9 cellular contexts compared by ENCODE assay signal in the genomic region with DNA sequence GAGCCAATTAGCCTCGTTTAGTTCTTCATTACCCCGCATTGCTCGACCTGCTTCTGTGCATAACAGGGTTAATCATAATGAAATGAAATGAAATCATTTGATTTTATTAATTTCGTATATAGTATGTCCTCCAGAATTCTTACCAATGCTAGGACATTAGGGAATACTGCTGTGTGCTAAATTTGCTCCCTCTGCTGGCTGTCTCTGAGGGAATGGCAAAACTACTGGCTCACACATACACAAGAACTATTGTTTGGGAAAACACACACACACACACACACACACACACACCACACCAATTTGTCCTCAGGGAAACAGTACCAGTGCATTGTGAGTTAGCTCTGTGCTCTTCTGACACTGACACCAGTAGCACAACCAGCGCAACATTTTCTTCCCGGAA.
DNase-seq lines count a peak whose midpoint lies in the region; ATAC-seq, FAIRE-seq and TF ChIP-seq lines count a peak whose summit lies in the region.
"Had no signal": no experiment of that assay in that cellular context is flagged by ENCODE, and none has a peak within 500 bp of the region (broad histone marks: within the 10 kb centered on the region; RNA-seq: fewer than 3 reads in every experiment).

No MANE protein-coding gene starts in this region.

- in situ Hi-C loops in HepG2 (cut with HindIII; ENCODE audit: extremely low pct_ligation_motif_present, low pct_unique_long_range_greater_than_20kb): no loop called here

- H3K27ac ChIP-seq in HepG2 (ENCODE audit: extremely low read length, insufficient read depth, low read length): no peak overlapping the region
- no peak overlapping the region for H3K27ac ChIP-seq in Peyer's patch
- H3K27ac ChIP-seq in effector memory CD4-positive, alpha-beta T cell (ENCODE audit: insufficient read depth, low read length, poor library complexity, severe bottlenecking): no peak overlapping the region

- H4K20me1 ChIP-seq in HepG2 (ENCODE audit: insufficient read depth, low read length): no peaks in the 10 kb centered on the region

- no peak overlapping the region for H3K4me3 ChIP-seq in HepG2 (replicated peaks in 1 of 3; ENCODE audit: insufficient read depth in 1 of 3, low read depth in 2 of 3, low read length in 3 of 3)
- no peak overlapping the region for H3K4me3 ChIP-seq in Peyer's patch
- H3K4me3 ChIP-seq in effector memory CD4-positive, alpha-beta T cell (ENCODE audit: insufficient read depth, low read depth, low read length, poor library complexity, severe bottlenecking): no peak overlapping the region

- H3K9me3 Mint-ChIP-seq in activated CD4-positive, alpha-beta memory T cell treated with anti-CD3 and anti-CD28 coated beads for 36 hours: peaks cover 3% of the 10 kb centered on the region
- H3K9me3 Mint-ChIP-seq: natural killer cell had no signal

- BruUV-seq in HepG2 (replicated peaks; lab: Mats Ljungman, UMichigan): no TSS peak

- H3K27me3 ChIP-seq in HepG2 (ENCODE audit: control insufficient read depth in 1 of 2, insufficient read depth in 2 of 2, low read length in 2 of 2) (no peaks in the 10 kb centered on the region), Peyer's patch (no peaks in the 10 kb centered on the region)
- H3K27me3 ChIP-seq in effector memory CD4-positive, alpha-beta T cell (replicated peaks; ENCODE audit: control insufficient read depth, insufficient read depth, low read length, poor library complexity, severe bottlenecking): no peaks in the 10 kb centered on the region

- peak; percentile 90 for DNase-seq in Ammon's horn (ENCODE audit: low spot score)
- DNase-seq in M059J (ENCODE audit: low read depth): peak; percentile 53
- peak; percentile 33 for DNase-seq in cerebellar cortex (ENCODE audit: low spot score)
- no peak for DNase-seq in HepG2 (ENCODE audit: low spot score)
- DNase-seq in T-helper 2 cell: no peak
- no peak for DNase-seq in Peyer's patch
- DNase-seq in effector memory CD4-positive, alpha-beta T cell: no peak
- DNase-seq in activated CD4-positive, alpha-beta memory T cell treated with anti-CD3 and anti-CD28 coated beads for 36 hours: no peak
- DNase-seq: natural killer cell had no signal

- POLR2A ChIA-PET in HepG2 (lab: Yijun Ruan, JAX): no interaction called here
- POLR2A ChIA-PET in activated CD4-positive, alpha-beta memory T cell treated with anti-CD3 and anti-CD28 coated beads for 36 hours (lab: Charles Lee): no interaction called here

- H3K4me1 ChIP-seq in HepG2 (ENCODE audit: insufficient read depth, low read length) (no peaks in the 10 kb centered on the region), Peyer's patch (no peaks in the 10 kb centered on the region)
- no peaks in the 10 kb centered on the region for H3K4me1 ChIP-seq in effector memory CD4-positive, alpha-beta T cell (ENCODE audit: control insufficient read depth, insufficient read depth, low read length, poor library complexity, severe bottlenecking)

- no peaks in the 10 kb centered on the region for H3K4me1 Mint-ChIP-seq in activated CD4-positive, alpha-beta memory T cell treated with anti-CD3 and anti-CD28 coated beads for 36 hours (ENCODE audit: low read depth)
- H3K4me1 Mint-ChIP-seq: natural killer cell had no signal

- H3K27me3 Mint-ChIP-seq in activated CD4-positive, alpha-beta memory T cell treated with anti-CD3 and anti-CD28 coated beads for 36 hours: no peaks in the 10 kb centered on the region

- no peak overlapping the region for H3K4me3 Mint-ChIP-seq in activated CD4-positive, alpha-beta memory T cell treated with anti-CD3 and anti-CD28 coated beads for 36 hours
- H3K4me3 Mint-ChIP-seq: natural killer cell had no signal

- TF ChIP-seq EP300 in HepG2 (IDR thresholded peaks at IDR 0.05; ENCODE audit: low read depth in 2 of 2, low read length in 2 of 2) (no peak), HepG2 (CRISPR knock-in tag; IDR thresholded peaks at IDR 0.05; ENCODE audit: borderline replicate concordance) (no peak)

- WGBS in HepG2 (ENCODE audit: low lambda C conversion rate): 7% methylated on average over 6 of the region's 6 CpGs

- no peak overlapping the region for H3K27ac Mint-ChIP-seq in activated CD4-positive, alpha-beta memory T cell treated with anti-CD3 and anti-CD28 coated beads for 36 hours
- H3K27ac Mint-ChIP-seq: natural killer cell had no signal

- intact Hi-C loops in HepG2 (cut with micrococcal nuclease; ENCODE audit: unreplicated experiment): no loop called here
- intact Hi-C loops in activated CD4-positive, alpha-beta memory T cell treated with anti-CD3 and anti-CD28 coated beads for 36 hours (cut with micrococcal nuclease): no loop called here

- H3K79me2 ChIP-seq in HepG2 (ENCODE audit: insufficient read depth, low read length): no peaks in the 10 kb centered on the region

- H3K36me3 ChIP-seq in HepG2 (replicated peaks in 1 of 2; ENCODE audit: control insufficient read depth in 1 of 2, insufficient read depth in 2 of 2, low read length in 2 of 2): no peaks in the 10 kb centered on the region
- H3K36me3 ChIP-seq in Peyer's patch: no peaks in the 10 kb centered on the region
- H3K36me3 ChIP-seq in effector memory CD4-positive, alpha-beta T cell (ENCODE audit: control insufficient read depth, insufficient read depth, low read length): no peaks in the 10 kb centered on the region

- no peaks in the 10 kb centered on the region for H3K36me3 Mint-ChIP-seq in activated CD4-positive, alpha-beta memory T cell treated with anti-CD3 and anti-CD28 coated beads for 36 hours
- H3K36me3 Mint-ChIP-seq: natural killer cell had no signal

- H3K9me3 ChIP-seq in HepG2 (ENCODE audit: low read length): no peaks in the 10 kb centered on the region; the same call in 1 of the 2 replicates
- H3K9me3 ChIP-seq in Peyer's patch: no peaks in the 10 kb centered on the region
- H3K9me3 ChIP-seq in effector memory CD4-positive, alpha-beta T cell (ENCODE audit: control insufficient read depth, low read length): no peaks in the 10 kb centered on the region

- H2AFZ ChIP-seq in HepG2 (ENCODE audit: low read length): no peak overlapping the region

- CTCF ChIA-PET in HepG2 (lab: Yijun Ruan, JAX; ENCODE audit: low intra/inter-chr PET ratio, low total read pairs): no interaction called here
- CTCF ChIA-PET in activated CD4-positive, alpha-beta memory T cell treated with anti-CD3 and anti-CD28 coated beads for 36 hours (lab: Charles Lee): no interaction called here

- no peak for TF ChIP-seq POLR2A in HepG2 (IDR thresholded peaks at IDR 0.05; ENCODE audit: insufficient read depth in 1 of 2, low read depth in 2 of 2, low read length in 2 of 2)
- TF ChIP-seq POLR2A in Peyer's patch (IDR thresholded peaks at IDR 0.05): no peak

- H3K4me2 ChIP-seq in HepG2 (ENCODE audit: low read depth, low read length): no peak overlapping the region

- no peak for FAIRE-seq in HepG2 (lab: Jason Lieb, UNC)

- no peak overlapping the region for H3K9ac ChIP-seq in HepG2 (ENCODE audit: insufficient read depth, low read depth, low read length)

- TF ChIP-seq CTCF in HepG2 (CRISPR knock-in tag; IDR thresholded peaks at IDR 0.05): no peak; the same call in 1 of the 2 replicates
- peak in 1 of 6 experiments; percentile 4 for TF ChIP-seq CTCF in Peyer's patch (IDR thresholded peaks at IDR 0.05)

- ATAC-seq in HepG2: no peak
- ATAC-seq: natural killer cell had no signal

- TF ChIP-seq RAD21 in HepG2 (CRISPR knock-in tag; IDR thresholded peaks at IDR 0.05): no peak

TF ChIP-seq in HepG2, 621 proteins besides CTCF, POLR2A, EP300 and RAD21:
- 0 out of 2 replicates have a peak, but pooled peaks have one; percentile 5 for TF ChIP-seq STAG1 (CRISPR knock-in tag; IDR thresholded peaks at IDR 0.05)
- TF ChIP-seq, protein P1, sequence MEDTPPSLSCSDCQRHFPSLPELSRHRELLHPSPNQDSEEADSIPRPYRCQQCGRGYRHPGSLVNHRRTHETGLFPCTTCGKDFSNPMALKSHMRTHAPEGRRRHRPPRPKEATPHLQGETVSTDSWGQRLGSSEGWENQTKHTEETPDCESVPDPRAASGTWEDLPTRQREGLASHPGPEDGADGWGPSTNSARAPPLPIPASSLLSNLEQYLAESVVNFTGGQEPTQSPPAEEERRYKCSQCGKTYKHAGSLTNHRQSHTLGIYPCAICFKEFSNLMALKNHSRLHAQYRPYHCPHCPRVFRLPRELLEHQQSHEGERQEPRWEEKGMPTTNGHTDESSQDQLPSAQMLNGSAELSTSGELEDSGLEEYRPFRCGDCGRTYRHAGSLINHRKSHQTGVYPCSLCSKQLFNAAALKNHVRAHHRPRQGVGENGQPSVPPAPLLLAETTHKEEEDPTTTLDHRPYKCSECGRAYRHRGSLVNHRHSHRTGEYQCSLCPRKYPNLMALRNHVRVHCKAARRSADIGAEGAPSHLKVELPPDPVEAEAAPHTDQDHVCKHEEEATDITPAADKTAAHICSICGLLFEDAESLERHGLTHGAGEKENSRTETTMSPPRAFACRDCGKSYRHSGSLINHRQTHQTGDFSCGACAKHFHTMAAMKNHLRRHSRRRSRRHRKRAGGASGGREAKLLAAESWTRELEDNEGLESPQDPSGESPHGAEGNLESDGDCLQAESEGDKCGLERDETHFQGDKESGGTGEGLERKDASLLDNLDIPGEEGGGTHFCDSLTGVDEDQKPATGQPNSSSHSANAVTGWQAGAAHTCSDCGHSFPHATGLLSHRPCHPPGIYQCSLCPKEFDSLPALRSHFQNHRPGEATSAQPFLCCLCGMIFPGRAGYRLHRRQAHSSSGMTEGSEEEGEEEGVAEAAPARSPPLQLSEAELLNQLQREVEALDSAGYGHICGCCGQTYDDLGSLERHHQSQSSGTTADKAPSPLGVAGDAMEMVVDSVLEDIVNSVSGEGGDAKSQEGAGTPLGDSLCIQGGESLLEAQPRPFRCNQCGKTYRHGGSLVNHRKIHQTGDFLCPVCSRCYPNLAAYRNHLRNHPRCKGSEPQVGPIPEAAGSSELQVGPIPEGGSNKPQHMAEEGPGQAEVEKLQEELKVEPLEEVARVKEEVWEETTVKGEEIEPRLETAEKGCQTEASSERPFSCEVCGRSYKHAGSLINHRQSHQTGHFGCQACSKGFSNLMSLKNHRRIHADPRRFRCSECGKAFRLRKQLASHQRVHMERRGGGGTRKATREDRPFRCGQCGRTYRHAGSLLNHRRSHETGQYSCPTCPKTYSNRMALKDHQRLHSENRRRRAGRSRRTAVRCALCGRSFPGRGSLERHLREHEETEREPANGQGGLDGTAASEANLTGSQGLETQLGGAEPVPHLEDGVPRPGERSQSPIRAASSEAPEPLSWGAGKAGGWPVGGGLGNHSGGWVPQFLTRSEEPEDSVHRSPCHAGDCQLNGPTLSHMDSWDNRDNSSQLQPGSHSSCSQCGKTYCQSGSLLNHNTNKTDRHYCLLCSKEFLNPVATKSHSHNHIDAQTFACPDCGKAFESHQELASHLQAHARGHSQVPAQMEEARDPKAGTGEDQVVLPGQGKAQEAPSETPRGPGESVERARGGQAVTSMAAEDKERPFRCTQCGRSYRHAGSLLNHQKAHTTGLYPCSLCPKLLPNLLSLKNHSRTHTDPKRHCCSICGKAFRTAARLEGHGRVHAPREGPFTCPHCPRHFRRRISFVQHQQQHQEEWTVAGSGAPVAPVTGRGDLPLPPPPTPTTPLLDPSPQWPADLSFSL (CRISPR knock-in tag; IDR thresholded peaks at IDR 0.05): peak; percentile 23; the same call in 1 of the 2 replicates
- TF ChIP-seq GZF1 (CRISPR knock-in tag; IDR thresholded peaks at IDR 0.05): no peak
- no peak for TF ChIP-seq CBX2 (IDR thresholded peaks at IDR 0.05; ENCODE audit: low read depth, low read length)
- TF ChIP-seq CBX2 (CRISPR knock-in tag; IDR thresholded peaks at IDR 0.05; ENCODE audit: low read depth): no peak

Comparison
In these comparisons a context has a peak if more than half of its experiments do, and no peak if none do; other contexts are left out.
1. DNase-seq: peak in Ammon's horn (single experiment), M059J (single experiment) and cerebellar cortex (single experiment); none in HepG2 (single experiment), T-helper 2 cell (0 of 5), Peyer's patch (0 of 3), effector memory CD4-positive, alpha-beta T cell (0 of 3) and activated CD4-positive, alpha-beta memory T cell treated with anti-CD3 and anti-CD28 coated beads for 36 hours (single experiment).